20 cellular contexts compared by ENCODE assay signal in genomic region chr11:121560251-121560650, GRCh38.
DNase-seq lines count a peak whose midpoint lies in the region; ATAC-seq, FAIRE-seq and TF ChIP-seq lines count a peak whose summit lies in the region.
"Had no signal": no experiment of that assay in that cellular context is flagged by ENCODE, and none has a peak within 500 bp of the region (broad histone marks: within the 10 kb centered on the region; RNA-seq: fewer than 3 reads in every experiment).

No MANE protein-coding gene starts in this region.

- no peaks in the 10 kb centered on the region for H3K27me3 ChIP-seq in Caco-2 (replicated peaks; ENCODE audit: control insufficient read depth, insufficient read depth, low read length)
- H3K27me3 ChIP-seq in hepatocyte, result no peaks in the 10 kb centered on the region
- H3K27me3 ChIP-seq in small intestine (ENCODE audit: control insufficient read depth in 2 of 2, insufficient read depth in 2 of 2, low read length in 2 of 2), result no peaks in the 10 kb centered on the region
- H3K27me3 ChIP-seq in adrenal gland, result no peaks in the 10 kb centered on the region
- H3K27me3 ChIP-seq: Peyer's patch had no signal

- no TSS peak for BruUV-seq in Caco-2 (replicated peaks; lab: Mats Ljungman, UMichigan)

- peaks cover 4% of the 10 kb centered on the region; the same call in 1 of the 2 replicates for H3K36me3 ChIP-seq in Caco-2 (ENCODE audit: control insufficient read depth, insufficient read depth, low read length)
- no peaks in the 10 kb centered on the region for H3K36me3 ChIP-seq in hepatocyte (replicated peaks; ENCODE audit: insufficient read depth, low read depth)
- peaks cover 4% of the 10 kb centered on the region in 2 donors for H3K36me3 ChIP-seq in small intestine (ENCODE audit: control insufficient read depth in 2 of 2, insufficient read depth in 2 of 2, low read length in 2 of 2)
- H3K36me3 ChIP-seq in adrenal gland (replicated peaks in 1 of 2), result peaks cover 0 to 5% of the 10 kb centered on the region in 2 donors

- H3K4me1 ChIP-seq in Caco-2 (peaks cover 49% of the 10 kb centered on the region), hepatocyte (ENCODE audit: insufficient read depth) (peaks cover 21% of the 10 kb centered on the region), small intestine (ENCODE audit: control insufficient read depth in 2 of 2, insufficient read depth in 1 of 2, low read depth in 1 of 2, low read length in 1 of 2) (peaks cover 0 to 5% of the 10 kb centered on the region in 2 donors), adrenal gland (replicated peaks in 1 of 2) (no peaks in the 10 kb centered on the region)

- peak overlapping the region; percentile 61 for H3K27ac Mint-ChIP-seq in activated naive CD8-positive, alpha-beta T cell
- no peak overlapping the region for H3K27ac Mint-ChIP-seq in activated naive CD8-positive, alpha-beta T cell treated with anti-CD3 and anti-CD28 coated beads, Interleukin-2, amount 50 U/mL, for 24 hours
- peak overlapping the region; percentile 33 for H3K27ac Mint-ChIP-seq in Caco-2 (ENCODE audit: unreplicated experiment)

- no peaks in the 10 kb centered on the region for H3K9me3 ChIP-seq in Caco-2
- no peaks in the 10 kb centered on the region for H3K9me3 ChIP-seq in hepatocyte (ENCODE audit: low read depth)
- no peaks in the 10 kb centered on the region for H3K9me3 ChIP-seq in small intestine (ENCODE audit: control insufficient read depth, low read depth)
- no peaks in the 10 kb centered on the region for H3K9me3 ChIP-seq in adrenal gland (replicated peaks in 1 of 3)
- H3K9me3 ChIP-seq: Peyer's patch had no signal

- H3K4me3 ChIP-seq in Caco-2 (ENCODE audit: low read depth, low read length), result no peak overlapping the region
- no peak overlapping the region for H3K4me3 ChIP-seq in hepatocyte
- H3K4me3 ChIP-seq in small intestine (ENCODE audit: low read depth in 1 of 2, low read length in 2 of 2), result no peak overlapping the region
- no peak overlapping the region for H3K4me3 ChIP-seq in adrenal gland
- H3K4me3 ChIP-seq: Peyer's patch had no signal

- H4K20me1 ChIP-seq in hepatocyte (ENCODE audit: insufficient read depth, poor library complexity, severe bottlenecking), result no peaks in the 10 kb centered on the region

- POLR2A ChIA-PET in Caco-2 (lab: Charles Lee), result no interaction called here

- peaks cover 60% of the 10 kb centered on the region for H3K4me1 Mint-ChIP-seq in activated naive CD8-positive, alpha-beta T cell (ENCODE audit: low read depth)
- H3K4me1 Mint-ChIP-seq in activated naive CD8-positive, alpha-beta T cell treated with anti-CD3 and anti-CD28 coated beads, Interleukin-2, amount 50 U/mL, for 24 hours, result peaks cover 55% of the 10 kb centered on the region
- H3K4me1 Mint-ChIP-seq in Caco-2 (ENCODE audit: low read depth, unreplicated experiment), result peaks cover 53% of the 10 kb centered on the region

- ATAC-seq in activated naive CD8-positive, alpha-beta T cell treated with anti-CD3 and anti-CD28 coated beads, Interleukin-2, amount 50 U/mL, for 24 hours, result no peak
- no peak for ATAC-seq in HG03135 (IDR thresholded peaks at IDR 0.05; ENCODE audit: unreplicated experiment)

- H3K9me3 Mint-ChIP-seq in activated naive CD8-positive, alpha-beta T cell (ENCODE audit: low read depth), result no peaks in the 10 kb centered on the region
- no peaks in the 10 kb centered on the region for H3K9me3 Mint-ChIP-seq in activated naive CD8-positive, alpha-beta T cell treated with anti-CD3 and anti-CD28 coated beads, Interleukin-2, amount 50 U/mL, for 24 hours
- no peaks in the 10 kb centered on the region for H3K9me3 Mint-ChIP-seq in Caco-2 (ENCODE audit: unreplicated experiment)
- H3K9me3 Mint-ChIP-seq: CD4-positive, CD25-positive, alpha-beta regulatory T cell had no signal

- H3K36me3 Mint-ChIP-seq in activated naive CD8-positive, alpha-beta T cell, result peaks cover 23% of the 10 kb centered on the region
- H3K36me3 Mint-ChIP-seq in activated naive CD8-positive, alpha-beta T cell treated with anti-CD3 and anti-CD28 coated beads, Interleukin-2, amount 50 U/mL, for 24 hours (ENCODE audit: low read depth), result peaks cover 42% of the 10 kb centered on the region
- H3K36me3 Mint-ChIP-seq in Caco-2 (ENCODE audit: insufficient read depth, unreplicated experiment), result peaks cover 5% of the 10 kb centered on the region

- CTCF ChIA-PET in Caco-2 (lab: Charles Lee), result no interaction called here

- DNase-seq in activated naive CD8-positive, alpha-beta T cell treated with anti-CD3 and anti-CD28 coated beads, Interleukin-2, amount 50 U/mL, for 24 hours, result no peak
- DNase-seq in Caco-2 (peak in 1 of 2 experiments; percentile 52), hepatocyte (ENCODE audit: low spot score) (no peak), small intestine (peak; percentile 84), adrenal gland (no peak)
- DNase-seq: CD4-positive, CD25-positive, alpha-beta regulatory T cell; DMS53; GF-D8; GOT3; HCEC 1CT; KG1; NCI-H1092 treated with DMSO at 0.1 percent for 48 hours; NCI-H1436 treated with DMSO at 0.1 percent for 48 hours; NCI-H2029 treated with DMSO at 0.1 percent for 48 hours; NCI-H2171; NCI-H524 treated with DMSO at 0.1 percent for 48 hours; NCI-H82; Peyer's patch had no signal

- H3K27me3 Mint-ChIP-seq in activated naive CD8-positive, alpha-beta T cell, result no peaks in the 10 kb centered on the region
- H3K27me3 Mint-ChIP-seq in activated naive CD8-positive, alpha-beta T cell treated with anti-CD3 and anti-CD28 coated beads, Interleukin-2, amount 50 U/mL, for 24 hours, result no peaks in the 10 kb centered on the region
- no peaks in the 10 kb centered on the region for H3K27me3 Mint-ChIP-seq in Caco-2 (ENCODE audit: insufficient read depth, unreplicated experiment)
- H3K27me3 Mint-ChIP-seq: CD4-positive, CD25-positive, alpha-beta regulatory T cell had no signal

- H3K4me3 Mint-ChIP-seq in activated naive CD8-positive, alpha-beta T cell, result no peak overlapping the region
- no peak overlapping the region for H3K4me3 Mint-ChIP-seq in activated naive CD8-positive, alpha-beta T cell treated with anti-CD3 and anti-CD28 coated beads, Interleukin-2, amount 50 U/mL, for 24 hours
- H3K4me3 Mint-ChIP-seq in Caco-2 (ENCODE audit: unreplicated experiment), result no peak overlapping the region
- H3K4me3 Mint-ChIP-seq: CD4-positive, CD25-positive, alpha-beta regulatory T cell had no signal

- no peaks in the 10 kb centered on the region for H3K79me2 ChIP-seq in hepatocyte

- peak overlapping the region; percentile 64 for H3K27ac ChIP-seq in hepatocyte
- H3K27ac ChIP-seq in small intestine (ENCODE audit: low read depth in 1 of 2, low read length in 1 of 2), result peak overlapping the region in 1 of 2 donors; percentile 46
- H3K27ac ChIP-seq in adrenal gland, result no peak overlapping the region

- H3K9me2 ChIP-seq in hepatocyte (replicated peaks; ENCODE audit: insufficient read depth), result no peaks in the 10 kb centered on the region

- no peak for TF ChIP-seq CTCF in Caco-2 (IDR thresholded peaks at IDR 0.05; ENCODE audit: insufficient read depth in 1 of 2, low read depth in 1 of 2, low read length in 1 of 2, severe bottlenecking in 1 of 2, unreplicated experiment in 1 of 2)
- no peak for TF ChIP-seq CTCF in hepatocyte (IDR thresholded peaks at IDR 0.05; ENCODE audit: poor library complexity)
- no peak for TF ChIP-seq CTCF in adrenal gland (IDR thresholded peaks at IDR 0.05)

- H3K4me2 ChIP-seq in hepatocyte, result no peak overlapping the region

- intact Hi-C loops in Caco-2 (cut with micrococcal nuclease; ENCODE audit: unreplicated experiment) (loop anchor here (2.0 kb wide), 1 partner anchor 107 kb away; the partner anchor contains the start of genes SORL1 and SORL1-AS1), adrenal gland (cut with DNase I) (no loop called here)

- H2AFZ ChIP-seq in hepatocyte, result no peak overlapping the region

- FAIRE-seq in small intestine (lab: Jason Lieb, UNC), result no peak

- no peak for TF ChIP-seq POLR2A in adrenal gland (IDR thresholded peaks at IDR 0.05)
